Comparison of ENCODE assay signal across 8 cellular contexts in genomic region chr6:3456395-3456767, GRCh38. TPM values are rescaled to one million over a fixed set of nuclear protein-coding genes. Genes with fewer than 3 reads are reported as not detected.
DNase-seq lines count a peak whose midpoint lies in the region; ATAC-seq and TF ChIP-seq lines count a peak whose summit lies in the region.

No MANE protein-coding gene starts in this region.

- peaks cover 6% of the 10 kb centered on the region for H3K4me1 ChIP-seq in upper lobe of right lung

- H3K27ac Mint-ChIP-seq in T-helper 2 cell treated with Interferon-gamma antibody and Interleukin-4, amounts not matched to agents 5 μg/mL and 100 μg/mL, for 36 hours = no peak overlapping the region

- intact Hi-C loops in upper lobe of right lung (cut with DNase I) = no loop called here
- intact Hi-C loops in posterior cingulate gyrus (cut with DNase I) = loop anchor here (5.0 to 10.0 kb wide), 2 partner anchors 174 to 278 kb away; no protein-coding TSS in a partner anchor

- peaks cover 50% of the 10 kb centered on the region for H3K27me3 Mint-ChIP-seq in T-helper 2 cell treated with Interferon-gamma antibody and Interleukin-4, amounts not matched to agents 5 μg/mL and 100 μg/mL, for 36 hours (ENCODE audit: low read depth)

- no peak overlapping the region for H3K27ac ChIP-seq in upper lobe of right lung

- no peaks in the 10 kb centered on the region for H3K9me3 Mint-ChIP-seq in T-helper 2 cell treated with Interferon-gamma antibody and Interleukin-4, amounts not matched to agents 5 μg/mL and 100 μg/mL, for 36 hours

- no peak for TF ChIP-seq CTCF in upper lobe of right lung (IDR thresholded peaks at IDR 0.05)

- peaks cover 6% of the 10 kb centered on the region for H3K27me3 ChIP-seq in upper lobe of right lung

- peak overlapping the region; percentile 59 for H3K4me3 ChIP-seq in upper lobe of right lung

- H3K9me3 ChIP-seq in upper lobe of right lung = no peaks in the 10 kb centered on the region

- peaks cover 6% of the 10 kb centered on the region for H3K4me1 Mint-ChIP-seq in T-helper 2 cell treated with Interferon-gamma antibody and Interleukin-4, amounts not matched to agents 5 μg/mL and 100 μg/mL, for 36 hours (ENCODE audit: low read depth)

- DNase-seq in AG08395 (ENCODE audit: low spot score) (peak; percentile 34), left kidney (ENCODE audit: low read depth, low spot score) (peak; percentile 51), upper lobe of right lung (no peak), foreskin melanocyte (no peak), posterior cingulate gyrus (no peak)
- peak; percentile 9 for DNase-seq in T-helper 2 cell treated with Interferon-gamma antibody and Interleukin-4, amounts not matched to agents 5 μg/mL and 100 μg/mL, for 36 hours (ENCODE audit: low spot score)
- no peak for DNase-seq in effector CD8-positive, alpha-beta T cell (lab: John Stamatoyannopoulos, UW)

- no peaks in the 10 kb centered on the region for H3K36me3 Mint-ChIP-seq in T-helper 2 cell treated with Interferon-gamma antibody and Interleukin-4, amounts not matched to agents 5 μg/mL and 100 μg/mL, for 36 hours (ENCODE audit: low read depth)

- no peak overlapping the region for H3K4me3 Mint-ChIP-seq in T-helper 2 cell treated with Interferon-gamma antibody and Interleukin-4, amounts not matched to agents 5 μg/mL and 100 μg/mL, for 36 hours

- no peaks in the 10 kb centered on the region for H3K36me3 ChIP-seq in upper lobe of right lung

- ATAC-seq in GM19395 (IDR thresholded peaks at IDR 0.05; ENCODE audit: unreplicated experiment) (peak; percentile 31), upper lobe of right lung (no peak)

RNA-seq across cellular contexts. Expression of gene SLC22A23, which starts 0.5 kb away (rescaled TPM):
- total RNA-seq in upper lobe of right lung = 19.2 TPM

Comparison
In these comparisons a context has a peak if more than half of its experiments do, and no peak if none do; other contexts are left out.
1. DNase-seq: peak in AG08395 (single experiment), T-helper 2 cell treated with Interferon-gamma antibody and Interleukin-4, amounts not matched to agents 5 μg/mL and 100 μg/mL, for 36 hours (single experiment) and left kidney (single experiment); none in upper lobe of right lung (single experiment), foreskin melanocyte (single experiment), posterior cingulate gyrus (0 of 10) and effector CD8-positive, alpha-beta T cell (single experiment).